ENCODE assay signal across 15 cellular contexts in genomic region chr5:41403846-41404245, GRCh38.
DNase-seq lines count a peak whose midpoint lies in the region; ATAC-seq, FAIRE-seq and TF ChIP-seq lines count a peak whose summit lies in the region.
"Had no signal": no experiment of that assay in that cellular context is flagged by ENCODE, and none has a peak within 500 bp of the region (broad histone marks: within the 10 kb centered on the region; RNA-seq: fewer than 3 reads in every experiment).

No MANE protein-coding gene starts in this region.

- WGBS in A549 (ENCODE audit: missing lambda C conversion rate): 91% methylated on average over 3 of the region's 3 CpGs

- intact Hi-C loops in MCF 10A (cut with micrococcal nuclease) (no loop called here), breast epithelium (cut with DNase I; ENCODE audit: low total_unique reads) (no loop called here)

- H3K4me1 ChIP-seq in breast epithelium (no peaks in the 10 kb centered on the region), A549 (peaks cover 52% of the 10 kb centered on the region)
- H3K4me1 ChIP-seq: BLaER1 treated with 17β-estradiol and CSF1 and Interleukin-3, amounts not matched to agents 10 nM and 100 nM had no signal

- H3K4me2 ChIP-seq in A549: no peak overlapping the region
- H3K4me2 ChIP-seq: BLaER1 treated with 17β-estradiol and CSF1 and Interleukin-3, amounts not matched to agents 10 nM and 100 nM had no signal

- H3K9me3 ChIP-seq in breast epithelium: peaks cover 0 to 13% of the 10 kb centered on the region in 2 donors
- peaks cover 9% of the 10 kb centered on the region; the same call in 1 of the 3 replicates for H3K9me3 ChIP-seq in A549

- H3K27me3 Mint-ChIP-seq in MCF 10A (ENCODE audit: insufficient read depth, unreplicated experiment): no peaks in the 10 kb centered on the region
- H3K27me3 Mint-ChIP-seq: CD4-positive, alpha-beta T cell had no signal

- H3K27ac Mint-ChIP-seq in MCF 10A (ENCODE audit: low read depth, unreplicated experiment): no peak overlapping the region
- H3K27ac Mint-ChIP-seq: CD4-positive, alpha-beta T cell had no signal

- no peaks in the 10 kb centered on the region for H3K36me3 Mint-ChIP-seq in MCF 10A (ENCODE audit: insufficient read depth, unreplicated experiment)

- H3K4me3 ChIP-seq in breast epithelium (no peak overlapping the region), A549 (no peak overlapping the region), cardiac fibroblast (replicated peaks in 1 of 2; ENCODE audit: low read depth in 2 of 2, low read length in 2 of 2) (no peak overlapping the region), fibroblast of the aortic adventitia (ENCODE audit: low read depth, low read length) (no peak overlapping the region)
- H3K4me3 ChIP-seq: BLaER1 treated with 17β-estradiol and CSF1 and Interleukin-3, amounts not matched to agents 10 nM and 100 nM had no signal

- DNase-seq in MCF 10A (ENCODE audit: unreplicated experiment) (peak; percentile 55), breast epithelium (ENCODE audit: low spot score in 2 of 2) (no peak), A549 (ENCODE audit: low read depth in 1 of 2, low spot score in 1 of 2) (no peak), cardiac fibroblast (ENCODE audit: low read depth in 2 of 2) (peak; percentile 32 to 71), fibroblast of the aortic adventitia (ENCODE audit: low read depth) (peak; percentile 78), NCI-H1105 treated with DMSO at 0.1 percent for 48 hours (lab: John Stamatoyannopoulos, UW) (no peak), C1 segment of cervical spinal cord (lab: John Stamatoyannopoulos, UW) (no peak)
- DNase-seq: 8988T; ACHN; Calu3; CD4-positive, alpha-beta T cell; DMS 273 treated with DMSO at 0.1 percent for 48 hours had no signal

- peaks cover 9% of the 10 kb centered on the region for H3K4me1 Mint-ChIP-seq in MCF 10A (ENCODE audit: insufficient read depth, unreplicated experiment)

- no peak for TF ChIP-seq EP300 in A549 (IDR thresholded peaks at IDR 0.05)

- H3K27me3 ChIP-seq in breast epithelium: no peaks in the 10 kb centered on the region
- H3K27me3 ChIP-seq: BLaER1 treated with 17β-estradiol and CSF1 and Interleukin-3, amounts not matched to agents 10 nM and 100 nM had no signal

- H3K36me3 ChIP-seq in breast epithelium: no peaks in the 10 kb centered on the region
- H3K36me3 ChIP-seq: BLaER1 treated with 17β-estradiol and CSF1 and Interleukin-3, amounts not matched to agents 10 nM and 100 nM had no signal

- H3K27ac ChIP-seq in breast epithelium (no peak overlapping the region), A549 (peak overlapping the region; percentile 8 to 87; a peak in 2 of 6 replicates)
- H3K27ac ChIP-seq: BLaER1 treated with 17β-estradiol and CSF1 and Interleukin-3, amounts not matched to agents 10 nM and 100 nM had no signal

- no peak overlapping the region for H3K4me3 Mint-ChIP-seq in MCF 10A (ENCODE audit: unreplicated experiment)
- H3K4me3 Mint-ChIP-seq: CD4-positive, alpha-beta T cell had no signal

- no peak for ATAC-seq in A549
- ATAC-seq: HCT116 had no signal

- POLR2A ChIA-PET in MCF 10A (lab: Yijun Ruan, JAX): interaction anchor here (0.5 to 0.9 kb wide), 2 partner anchors 12 to 14 kb away, joined by 3 read pairs; no protein-coding TSS in a partner anchor
- POLR2A ChIA-PET in A549 (lab: Yijun Ruan, JAX): no interaction called here

- TF ChIP-seq CTCF in MCF 10A (IDR thresholded peaks at IDR 0.05; ENCODE audit: unreplicated experiment): no peak
- TF ChIP-seq CTCF in breast epithelium (IDR thresholded peaks at IDR 0.05): no peak
- no peak for TF ChIP-seq CTCF in A549 (IDR thresholded peaks at IDR 0.05)
- TF ChIP-seq CTCF in cardiac fibroblast (IDR thresholded peaks at IDR 0.05; ENCODE audit: low read depth, low read length): no peak
- no peak for TF ChIP-seq CTCF in fibroblast of the aortic adventitia (IDR thresholded peaks at IDR 0.05; ENCODE audit: insufficient read depth, low read length)

- H3K9me3 Mint-ChIP-seq in MCF 10A (ENCODE audit: unreplicated experiment): peaks cover 16% of the 10 kb centered on the region

- no peak for FAIRE-seq in A549 (lab: Jason Lieb, UNC)
- FAIRE-seq: H54 had no signal

- no peak for TF ChIP-seq POLR2A in breast epithelium (IDR thresholded peaks at IDR 0.05)
- no peak for TF ChIP-seq POLR2A in A549 (IDR thresholded peaks at IDR 0.05; ENCODE audit: low read length)

- CTCF ChIA-PET in MCF 10A (lab: Yijun Ruan, JAX): no interaction called here
- CTCF ChIA-PET in A549 (lab: Yijun Ruan, JAX): no interaction called here

- TF ChIP-seq RAD21 in A549 (conservative IDR thresholded peaks at IDR 0.05 in 1 of 2, IDR thresholded peaks at IDR 0.05 in 1 of 2): no peak

- BruUV-seq in MCF 10A (replicated peaks; lab: Mats Ljungman, UMichigan): no TSS peak

TF ChIP-seq in A549, 52 proteins besides CTCF, POLR2A, EP300 and RAD21:
- TF ChIP-seq HOXB13 (CRISPR knock-in tag; IDR thresholded peaks at IDR 0.05; ENCODE audit: low read depth) (no peak), ZC3H11A (IDR thresholded peaks at IDR 0.05) (no peak), FOXS1 (CRISPR knock-in tag; IDR thresholded peaks at IDR 0.05) (no peak), NPAS2 (CRISPR knock-in tag; IDR thresholded peaks at IDR 0.05; ENCODE audit: borderline replicate concordance) (no peak), TP53 (CRISPR knock-in tag; IDR thresholded peaks at IDR 0.05) (no peak), JUN (IDR thresholded peaks at IDR 0.05) (no peak), CEBPB (IDR thresholded peaks at IDR 0.05) (no peak), USF2 (IDR thresholded peaks at IDR 0.05) (no peak), CHD4 (IDR thresholded peaks at IDR 0.05; ENCODE audit: borderline replicate concordance) (no peak), CBX8 (IDR thresholded peaks at IDR 0.05) (no peak), MYC (IDR thresholded peaks at IDR 0.05; ENCODE audit: borderline replicate concordance, low read length) (no peak), SMC3 (IDR thresholded peaks at IDR 0.05) (no peak)
- TF ChIP-seq, protein P1, sequence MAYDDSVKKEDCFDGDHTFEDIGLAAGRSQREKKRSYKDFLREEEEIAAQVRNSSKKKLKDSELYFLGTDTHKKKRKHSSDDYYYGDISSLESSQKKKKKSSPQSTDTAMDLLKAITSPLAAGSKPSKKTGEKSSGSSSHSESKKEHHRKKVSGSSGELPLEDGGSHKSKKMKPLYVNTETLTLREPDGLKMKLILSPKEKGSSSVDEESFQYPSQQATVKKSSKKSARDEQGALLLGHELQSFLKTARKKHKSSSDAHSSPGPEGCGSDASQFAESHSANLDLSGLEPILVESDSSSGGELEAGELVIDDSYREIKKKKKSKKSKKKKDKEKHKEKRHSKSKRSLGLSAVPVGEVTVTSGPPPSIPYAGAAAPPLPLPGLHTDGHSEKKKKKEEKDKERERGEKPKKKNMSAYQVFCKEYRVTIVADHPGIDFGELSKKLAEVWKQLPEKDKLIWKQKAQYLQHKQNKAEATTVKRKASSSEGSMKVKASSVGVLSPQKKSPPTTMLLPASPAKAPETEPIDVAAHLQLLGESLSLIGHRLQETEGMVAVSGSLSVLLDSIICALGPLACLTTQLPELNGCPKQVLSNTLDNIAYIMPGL (CRISPR knock-in tag; IDR thresholded peaks at IDR 0.05; ENCODE audit: borderline replicate concordance): no peak

Comparison
In these comparisons a context has a peak if more than half of its experiments do, and no peak if none do; other contexts are left out.
1. DNase-seq: peak in MCF 10A (single experiment), cardiac fibroblast (2 of 2) and fibroblast of the aortic adventitia (single experiment); none in breast epithelium (0 of 2), A549 (0 of 2), NCI-H1105 treated with DMSO at 0.1 percent for 48 hours (single experiment) and C1 segment of cervical spinal cord (0 of 14).
2. H3K27ac ChIP-seq: peak in A549 (2 of 2); none in breast epithelium (0 of 2).